In genomic region chr6:89830385-89830809, GRCh38 we compare ENCODE assay signal across 8 cellular contexts. TPM values are rescaled to one million over a fixed set of nuclear protein-coding genes. Genes with fewer than 3 reads are reported as not detected.
DNase-seq lines count a peak whose midpoint lies in the region; ATAC-seq and TF ChIP-seq lines count a peak whose summit lies in the region.

No MANE protein-coding gene starts in this region.

- no peak for TF ChIP-seq CTCF in HL-60 (IDR thresholded peaks at IDR 0.05; ENCODE audit: insufficient read depth, low read length)
- no peak for TF ChIP-seq CTCF in astrocyte of the cerebellum (IDR thresholded peaks at IDR 0.05; ENCODE audit: low read depth, low read length, missing control alignments)
- no peak for TF ChIP-seq CTCF in mesothelial cell of epicardium (IDR thresholded peaks at IDR 0.05; ENCODE audit: unreplicated experiment)

- H3K27ac ChIP-seq in ACC112 (ENCODE audit: low read depth, low read length): peak overlapping the region; percentile 10; the same call in 1 of the 2 replicates
- H3K27ac ChIP-seq in HL-60 (replicated peaks): peak overlapping the region; percentile 89

- H3K27me3 Mint-ChIP-seq in mesothelial cell of epicardium (ENCODE audit: low read depth): no peaks in the 10 kb centered on the region

- peak overlapping the region; percentile 100 for H3K4me3 Mint-ChIP-seq in mesothelial cell of epicardium

- H2AFZ ChIP-seq in ACC112 (ENCODE audit: low read length, unreplicated experiment): peak overlapping the region; percentile 72

- in situ Hi-C loops in astrocyte of the cerebellum (cut with HindIII; ENCODE audit: low sequenced_read_pairs): no loop called here

- H3K79me2 ChIP-seq in ACC112 (ENCODE audit: control insufficient read depth, insufficient read depth, low read length, unreplicated experiment): peaks cover 39% of the 10 kb centered on the region

- H3K4me3 ChIP-seq in ACC112 (ENCODE audit: low read depth, low read length): peak overlapping the region; percentile 96
- H3K4me3 ChIP-seq in HL-60 (replicated peaks; ENCODE audit: insufficient read depth, low read length): peak overlapping the region; percentile 97
- peak overlapping the region; percentile 92 for H3K4me3 ChIP-seq in astrocyte of the cerebellum (ENCODE audit: low read depth, low read length)

- H3K27me3 ChIP-seq in ACC112 (ENCODE audit: insufficient read depth, low read length): no peaks in the 10 kb centered on the region
- no peaks in the 10 kb centered on the region for H3K27me3 ChIP-seq in HL-60 (ENCODE audit: insufficient read depth, poor library complexity, severe bottlenecking)

- no peak for ATAC-seq in HG03045 (IDR thresholded peaks at IDR 0.05; ENCODE audit: unreplicated experiment)

- H3K4me1 Mint-ChIP-seq in mesothelial cell of epicardium: peaks cover 17% of the 10 kb centered on the region

- peak overlapping the region; percentile 97 for H3K27ac Mint-ChIP-seq in mesothelial cell of epicardium

- H3K4me1 ChIP-seq in ACC112 (ENCODE audit: control insufficient read depth, insufficient read depth, low read length, unreplicated experiment): peaks cover 6% of the 10 kb centered on the region

- H3K36me3 Mint-ChIP-seq in mesothelial cell of epicardium: peaks cover 18% of the 10 kb centered on the region

- H3K9me3 Mint-ChIP-seq in mesothelial cell of epicardium: no peaks in the 10 kb centered on the region

- H3K36me3 ChIP-seq in ACC112 (ENCODE audit: insufficient read depth, low read length): peaks cover 7% of the 10 kb centered on the region

- DNase-seq in HL-60 (ENCODE audit: low read depth in 1 of 2, low spot score in 1 of 2) (no peak), astrocyte of the cerebellum (ENCODE audit: low read depth) (no peak), mesothelial cell of epicardium (ENCODE audit: low spot score in 2 of 2, unreplicated experiment in 2 of 2) (no peak), SHP77 (lab: John Stamatoyannopoulos, UW) (no peak), A172 (ENCODE audit: low spot score) (no peak)
- DNase-seq in activated CD4-positive, CD25-positive, alpha-beta regulatory T cell treated with anti-CD3 and anti-CD28 coated beads, Interleukin-2, amount 50 U/mL, for 72 hours: no peak

RNA-seq across cellular contexts. Expression of gene CASP8AP2, which starts 0.7 kb away (rescaled TPM):
- 22.8 to 23.4 TPM (median 23.1 TPM) in 3 replicates for total RNA-seq in mesothelial cell of epicardium
- total RNA-seq in A172 (2014; rRNA removed; shearing (Covaris generic)): 13.5 and 16.9 TPM in 2 replicates

RNA-seq across cellular contexts. Expression of gene MDN1, which starts 10.8 kb away (rescaled TPM):
- 43.4 to 52.0 TPM (median 47.1 TPM) in 3 replicates for total RNA-seq in mesothelial cell of epicardium
- 7.1 and 15.3 TPM in 2 replicates for total RNA-seq in A172 (2014; rRNA removed; shearing (Covaris generic))
